14 cellular contexts compared by ENCODE assay signal in the genomic region with DNA sequence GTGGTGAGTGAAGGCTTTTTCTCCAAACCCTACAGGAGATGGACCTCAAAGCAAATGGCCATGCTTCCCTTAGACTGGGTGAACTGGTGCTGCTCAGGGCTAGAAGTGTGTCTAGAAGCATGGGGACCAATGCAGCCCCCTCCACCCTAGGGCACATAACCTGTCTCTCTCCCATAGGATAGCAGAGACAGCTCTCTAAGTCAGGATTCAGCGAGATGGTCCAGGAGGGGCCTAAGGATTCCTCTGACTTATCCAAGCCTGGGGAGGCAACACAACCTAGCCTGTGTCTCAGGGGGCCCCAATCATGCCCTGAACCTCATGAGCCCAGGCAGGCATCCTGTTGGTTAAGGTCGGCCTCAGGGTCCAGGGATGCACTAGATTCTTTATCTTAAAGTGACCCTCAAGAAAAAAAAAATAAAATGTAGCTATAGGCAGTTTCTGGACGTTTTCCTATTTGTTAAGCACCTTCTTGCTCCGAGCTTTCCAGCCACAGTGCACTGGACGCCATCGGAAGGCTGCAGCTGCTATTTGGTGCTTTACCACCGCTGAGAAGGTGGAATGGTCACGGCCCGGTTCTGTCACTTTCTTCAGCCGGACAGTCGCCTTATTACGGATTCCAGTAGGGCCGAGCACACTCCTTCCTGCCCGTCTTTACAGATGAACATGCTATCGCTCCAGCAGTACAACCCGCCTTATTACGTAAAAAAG. TPM values are rescaled to one million over a fixed set of nuclear protein-coding genes. Genes with fewer than 3 reads are reported as not detected.
DNase-seq lines count a peak whose midpoint lies in the region; ATAC-seq and TF ChIP-seq lines count a peak whose summit lies in the region.
"Had no signal": no experiment of that assay in that cellular context is flagged by ENCODE, and none has a peak within 500 bp of the region (broad histone marks: within the 10 kb centered on the region; RNA-seq: fewer than 3 reads in every experiment).

No MANE protein-coding gene starts in this region.

- no peak for ATAC-seq in upper lobe of left lung (ENCODE audit: low FRiP score in 2 of 2)
- no peak for ATAC-seq in GM18907 (IDR thresholded peaks at IDR 0.05; ENCODE audit: unreplicated experiment)
- ATAC-seq in HG02938 (IDR thresholded peaks at IDR 0.05; ENCODE audit: unreplicated experiment), result no peak

- H3K9me3 ChIP-seq in left ventricle myocardium inferior (replicated peaks) (no peaks in the 10 kb centered on the region), endodermal cell (ENCODE audit: control insufficient read depth, low read length) (no peaks in the 10 kb centered on the region), muscle layer of duodenum (ENCODE audit: control insufficient read depth in 1 of 2, low read length in 2 of 2) (no peaks in the 10 kb centered on the region), upper lobe of left lung (no peaks in the 10 kb centered on the region)
- H3K9me3 ChIP-seq: BLaER1 had no signal

- WGBS in endodermal cell (ENCODE audit: insufficient coverage in 1 of 2, insufficient read length in 1 of 2), 2 experiments, result 26 to 39% methylated on average over 17 of the region's 17 CpGs
- 26 to 39% methylated on average over 11 to 17 of the region's 17 CpGs for WGBS in upper lobe of left lung, 2 donors

- H3K4me3 Mint-ChIP-seq in endodermal cell, result peak overlapping the region; percentile 93

- TF ChIP-seq CTCF in left ventricle myocardium inferior (IDR thresholded peaks at IDR 0.05; ENCODE audit: borderline replicate concordance) (no peak), endodermal cell (conservative IDR thresholded peaks at IDR 0.05) (no peak), upper lobe of left lung (IDR thresholded peaks at IDR 0.05) (no peak)

- TF ChIP-seq POLR2A in upper lobe of left lung (IDR thresholded peaks at IDR 0.05), result no peak

- peaks cover 22% of the 10 kb centered on the region for H3K4me1 Mint-ChIP-seq in endodermal cell

- H3K4me1 ChIP-seq in left ventricle myocardium inferior, result peaks cover 61% of the 10 kb centered on the region
- peaks cover 11% of the 10 kb centered on the region for H3K4me1 ChIP-seq in endodermal cell (ENCODE audit: control insufficient read depth, insufficient read depth, low read length)
- peaks cover 4 to 46% of the 10 kb centered on the region in 2 donors for H3K4me1 ChIP-seq in muscle layer of duodenum (ENCODE audit: control insufficient read depth in 1 of 2, insufficient read depth in 2 of 2, low read length in 2 of 2)
- peaks cover 49 to 51% (median 51%) of the 10 kb centered on the region in 4 donors for H3K4me1 ChIP-seq in upper lobe of left lung

- H3K4me3 ChIP-seq in left ventricle myocardium inferior, result peak overlapping the region; percentile 96
- H3K4me3 ChIP-seq in endodermal cell (ENCODE audit: low read length), result peak overlapping the region; percentile 79
- peak overlapping the region; percentile 19 to 53 for H3K4me3 ChIP-seq in muscle layer of duodenum (ENCODE audit: low read depth in 1 of 2, low read length in 2 of 2)
- H3K4me3 ChIP-seq in upper lobe of left lung, result peak overlapping the region in 3 of 4 donors; percentile 42 to 81 (median 44)
- H3K4me3 ChIP-seq: BLaER1 had no signal

- H3K36me3 ChIP-seq in left ventricle myocardium inferior (no peaks in the 10 kb centered on the region), endodermal cell (ENCODE audit: control insufficient read depth, insufficient read depth, low read length) (no peaks in the 10 kb centered on the region), muscle layer of duodenum (ENCODE audit: control insufficient read depth in 1 of 2, insufficient read depth in 2 of 2, low read length in 2 of 2) (no peaks in the 10 kb centered on the region), upper lobe of left lung (no peaks in the 10 kb centered on the region)
- H3K36me3 ChIP-seq: BLaER1 had no signal

- TF ChIP-seq EP300 in upper lobe of left lung (IDR thresholded peaks at IDR 0.05), result no peak

- DNase-seq in left ventricle myocardium inferior (no peak), cardiac septum (ENCODE audit: low spot score) (no peak), endodermal cell (peak; percentile 53), upper lobe of left lung (no peak), T1000 (lab: John Stamatoyannopoulos, UW) (no peak)
- DNase-seq: activated CD4-positive, alpha-beta T cell treated with anti-CD3 and anti-CD28 coated beads, Interleukin-2, amount 50 U/mL, for 48 hours; central memory CD4-positive, alpha-beta T cell; NCI-H2029; SIG-M5 had no signal

- no peaks in the 10 kb centered on the region for H3K9me3 Mint-ChIP-seq in endodermal cell

- peaks cover 7% of the 10 kb centered on the region for H3K27me3 Mint-ChIP-seq in endodermal cell (ENCODE audit: insufficient read depth)

- no peaks in the 10 kb centered on the region for H3K36me3 Mint-ChIP-seq in endodermal cell (ENCODE audit: low read depth)

- H3K27ac Mint-ChIP-seq in endodermal cell, result peak overlapping the region; percentile 58

- H3K27me3 ChIP-seq in left ventricle myocardium inferior (ENCODE audit: low read depth), result peaks cover 9% of the 10 kb centered on the region
- peaks cover 27% of the 10 kb centered on the region for H3K27me3 ChIP-seq in endodermal cell (ENCODE audit: control insufficient read depth, insufficient read depth, low read length, poor library complexity, severe bottlenecking)
- peaks cover 7% of the 10 kb centered on the region for H3K27me3 ChIP-seq in muscle layer of duodenum (ENCODE audit: low read depth, low read length)
- peaks cover 0 to 17% (median 8%) of the 10 kb centered on the region in 4 donors for H3K27me3 ChIP-seq in upper lobe of left lung

- H3K9ac ChIP-seq in endodermal cell (ENCODE audit: extremely low read depth, low read length, poor library complexity, severe bottlenecking), result no peak overlapping the region
- H3K9ac ChIP-seq: BLaER1 had no signal

- intact Hi-C loops in left ventricle myocardium inferior (cut with micrococcal nuclease) (no loop called here), cardiac septum (cut with DNase I) (loop anchor here (1.0 to 2.0 kb wide), 2 partner anchors 139 to 193 kb away; no protein-coding TSS in a partner anchor)

- peak overlapping the region; percentile 99 for H3K27ac ChIP-seq in left ventricle myocardium inferior (replicated peaks)
- no peak overlapping the region for H3K27ac ChIP-seq in endodermal cell (ENCODE audit: low read depth, low read length)
- H3K27ac ChIP-seq in muscle layer of duodenum (ENCODE audit: low read length), result no peak overlapping the region
- peak overlapping the region in 1 of 4 donors; percentile 85 for H3K27ac ChIP-seq in upper lobe of left lung
- H3K27ac ChIP-seq: BLaER1, HL-60 had no signal

RNA-seq across cellular contexts. Expression of a gene that starts 5.0 kb away (rescaled TPM):
- total RNA-seq in left ventricle myocardium inferior (160 TPM), cardiac septum (258 TPM), endodermal cell (100 to 1,000 TPM in 1 of 2 donors, 10 to 100 TPM in 1; 65.7 to 214 TPM), upper lobe of left lung (100 to 1,000 TPM in 5 of 6 donors, 10 to 100 TPM in 1; 23.0 to 404 (median 237) TPM)
- polyA plus RNA-seq in endodermal cell (2013, experiment 1 of 2), result 203 TPM
- polyA plus RNA-seq in endodermal cell (2013, experiment 2 of 2), result 171 TPM

RNA-seq across cellular contexts. Expression of a gene that starts 39.2 kb away (rescaled TPM):
- total RNA-seq in left ventricle myocardium inferior, result 8.9 TPM
- 11.8 TPM for total RNA-seq in cardiac septum
- 10 to 100 TPM; 23.2 to 32.2 TPM for total RNA-seq in endodermal cell
- 20.9 TPM for polyA plus RNA-seq in endodermal cell (2013, experiment 1 of 2)
- polyA plus RNA-seq in endodermal cell (2013, experiment 2 of 2), result 17.8 TPM
- total RNA-seq in upper lobe of left lung, result 10 to 100 TPM; 18.5 to 68.1 (median 28.3) TPM

Comparison
In these comparisons a context has a peak if more than half of its experiments do, and no peak if none do; other contexts are left out.
1. H3K4me3 ChIP-seq: peak in every context shown above with its lines; median percentile 96 in left ventricle myocardium inferior; 79 in endodermal cell; 44 in upper lobe of left lung; 36 in muscle layer of duodenum.